ENCODE assay signal across 19 cellular contexts in the genomic region with DNA sequence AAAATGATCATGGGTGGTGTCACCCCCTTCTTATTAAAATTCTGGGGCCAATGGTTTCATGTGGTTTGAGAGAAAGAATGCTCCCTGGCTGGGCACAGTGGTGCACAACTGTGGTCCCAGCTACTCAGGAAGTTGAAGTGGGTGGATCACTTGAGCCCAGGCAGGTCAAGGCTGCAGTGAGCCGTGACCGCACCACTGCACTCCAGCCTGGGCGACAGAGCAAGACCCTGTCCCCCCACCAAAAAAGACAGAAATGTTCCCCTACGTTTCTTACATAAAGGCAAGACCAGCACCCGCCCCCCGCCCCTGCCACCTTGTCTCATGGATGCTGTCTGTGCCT. TPM values are rescaled to one million over a fixed set of nuclear protein-coding genes. Genes with fewer than 3 reads are reported as not detected.
DNase-seq lines count a peak whose midpoint lies in the region; ATAC-seq and TF ChIP-seq lines count a peak whose summit lies in the region.
"Had no signal": no experiment of that assay in that cellular context is flagged by ENCODE, and none has a peak within 500 bp of the region (broad histone marks: within the 10 kb centered on the region; RNA-seq: fewer than 3 reads in every experiment).

No MANE protein-coding gene starts in this region.

- H3K4me3 ChIP-seq in sigmoid colon: no peak overlapping the region
- H3K4me3 ChIP-seq: gastrocnemius medialis, lung, tibial artery had no signal

- H3K4me1 ChIP-seq in sigmoid colon: no peaks in the 10 kb centered on the region
- H3K4me1 ChIP-seq: gastrocnemius medialis, tibial artery had no signal

- CTCF ChIA-PET in WTC11 (lab: Charles Lee): interaction anchor here (1.0 kb wide), 1 partner anchor 45 kb away, joined by 3 read pairs; no protein-coding TSS in a partner anchor
- CTCF ChIA-PET in activated CD4-positive, alpha-beta T cell treated with anti-CD3 and anti-CD28 coated beads for 36 hours (lab: Charles Lee): no interaction called here

- H3K36me3 Mint-ChIP-seq in WTC11: no peaks in the 10 kb centered on the region
- peaks cover 0 to 2% of the 10 kb centered on the region in 2 donors for H3K36me3 Mint-ChIP-seq in stimulated activated naive B cell treated with anti-CD40 and anti-IgM and Interleukin-4, amounts not matched to agents 10 μg/mL and 1 μg/mL and 100 μg/mL, for 72 hours
- no peaks in the 10 kb centered on the region for H3K36me3 Mint-ChIP-seq in activated CD4-positive, alpha-beta T cell treated with anti-CD3 and anti-CD28 coated beads for 36 hours (ENCODE audit: low read depth)
- H3K36me3 Mint-ChIP-seq: CD4-positive, alpha-beta memory T cell had no signal

- TF ChIP-seq POLR2A in sigmoid colon (IDR thresholded peaks at IDR 0.05): no peak

- peaks cover 8% of the 10 kb centered on the region for H3K4me1 Mint-ChIP-seq in WTC11
- H3K4me1 Mint-ChIP-seq in stimulated activated naive B cell treated with anti-CD40 and anti-IgM and Interleukin-4, amounts not matched to agents 10 μg/mL and 1 μg/mL and 100 μg/mL, for 72 hours: peaks cover 18 to 31% of the 10 kb centered on the region in 2 donors
- peaks cover 4% of the 10 kb centered on the region for H3K4me1 Mint-ChIP-seq in activated CD4-positive, alpha-beta T cell treated with anti-CD3 and anti-CD28 coated beads for 36 hours

- H3K36me3 ChIP-seq in sigmoid colon: no peaks in the 10 kb centered on the region
- H3K36me3 ChIP-seq: gastrocnemius medialis, tibial artery had no signal

- no peaks in the 10 kb centered on the region for H3K9me3 ChIP-seq in sigmoid colon
- H3K9me3 ChIP-seq: gastrocnemius medialis, tibial artery had no signal

- 80 to 89% methylated on average over 6 of the region's 6 CpGs for WGBS in sigmoid colon, 2 donors

- H3K27me3 Mint-ChIP-seq in WTC11 (ENCODE audit: low read depth): peaks cover 2% of the 10 kb centered on the region; the same call in 1 of the 2 replicates
- H3K27me3 Mint-ChIP-seq in stimulated activated naive B cell treated with anti-CD40 and anti-IgM and Interleukin-4, amounts not matched to agents 10 μg/mL and 1 μg/mL and 100 μg/mL, for 72 hours: peaks cover 6 to 22% of the 10 kb centered on the region in 2 donors
- no peaks in the 10 kb centered on the region for H3K27me3 Mint-ChIP-seq in activated CD4-positive, alpha-beta T cell treated with anti-CD3 and anti-CD28 coated beads for 36 hours
- H3K27me3 Mint-ChIP-seq: CD4-positive, alpha-beta memory T cell had no signal

- POLR2A ChIA-PET in WTC11 (lab: Charles Lee): interaction anchor here (1.2 kb wide), 1 partner anchor 53 kb away, joined by 4 read pairs; a partner anchor contains a TSS
- POLR2A ChIA-PET in activated CD4-positive, alpha-beta T cell treated with anti-CD3 and anti-CD28 coated beads for 36 hours (lab: Charles Lee): no interaction called here

- H3K27ac Mint-ChIP-seq in WTC11: no peak overlapping the region
- no peak overlapping the region for H3K27ac Mint-ChIP-seq in stimulated activated naive B cell treated with anti-CD40 and anti-IgM and Interleukin-4, amounts not matched to agents 10 μg/mL and 1 μg/mL and 100 μg/mL, for 72 hours
- H3K27ac Mint-ChIP-seq in activated CD4-positive, alpha-beta T cell treated with anti-CD3 and anti-CD28 coated beads for 36 hours: no peak overlapping the region
- H3K27ac Mint-ChIP-seq: T-helper 17 cell had no signal

- no peak overlapping the region for H3K27ac ChIP-seq in sigmoid colon
- H3K27ac ChIP-seq: gastrocnemius medialis, tibial artery had no signal

- H3K9me3 Mint-ChIP-seq in WTC11: no peaks in the 10 kb centered on the region
- H3K9me3 Mint-ChIP-seq in stimulated activated naive B cell treated with anti-CD40 and anti-IgM and Interleukin-4, amounts not matched to agents 10 μg/mL and 1 μg/mL and 100 μg/mL, for 72 hours: no peaks in the 10 kb centered on the region
- no peaks in the 10 kb centered on the region for H3K9me3 Mint-ChIP-seq in activated CD4-positive, alpha-beta T cell treated with anti-CD3 and anti-CD28 coated beads for 36 hours (ENCODE audit: low read depth)
- H3K9me3 Mint-ChIP-seq: CD4-positive, alpha-beta memory T cell had no signal

- peak; percentile 60 for ATAC-seq in GM18517 (IDR thresholded peaks at IDR 0.05; ENCODE audit: unreplicated experiment)
- peak; percentile 52 for ATAC-seq in HG02852 (IDR thresholded peaks at IDR 0.05; ENCODE audit: unreplicated experiment)
- ATAC-seq in WTC11: no peak; the same call in 1 of the 2 replicates
- ATAC-seq in stimulated activated naive B cell treated with anti-CD40 and anti-IgM and Interleukin-4, amounts not matched to agents 10 μg/mL and 1 μg/mL and 100 μg/mL, for 72 hours (replicated peaks): peak; percentile 31 to 47
- no peak for ATAC-seq in HG02571 (IDR thresholded peaks at IDR 0.05; ENCODE audit: unreplicated experiment)
- no peak for ATAC-seq in activated CD4-positive, alpha-beta T cell treated with anti-CD3 and anti-CD28 coated beads for 36 hours
- ATAC-seq: activated CD4-positive, CD25-positive, alpha-beta regulatory T cell treated with anti-CD3 and anti-CD28 coated beads, Interleukin-2, amount 50 U/mL, for 24 hours; gastrocnemius medialis; T-helper 17 cell had no signal

- no peaks in the 10 kb centered on the region for H3K27me3 ChIP-seq in sigmoid colon
- H3K27me3 ChIP-seq: gastrocnemius medialis, tibial artery had no signal

- no peak for TF ChIP-seq EP300 in sigmoid colon (IDR thresholded peaks at IDR 0.05)

- DNase-seq in WTC11 (ENCODE audit: low spot score): no peak
- DNase-seq in stimulated activated naive B cell treated with anti-CD40 and anti-IgM and Interleukin-4, amounts not matched to agents 10 μg/mL and 1 μg/mL and 100 μg/mL, for 72 hours: no peak
- no peak for DNase-seq in activated CD4-positive, alpha-beta T cell treated with anti-CD3 and anti-CD28 coated beads for 36 hours
- no peak for DNase-seq in sigmoid colon
- DNase-seq in T-helper 9 cell: no peak
- DNase-seq: activated naive CD4-positive, alpha-beta T cell; CD4-positive, alpha-beta memory T cell; GOT3; Kasumi-1; NCI-H1436; Right ventricle myocardium superior; T-helper 17 cell; tibial artery had no signal

- TF ChIP-seq CTCF in WTC11 (IDR thresholded peaks at IDR 0.05): no peak
- TF ChIP-seq CTCF in sigmoid colon (IDR thresholded peaks at IDR 0.05): no peak

- H3K4me3 Mint-ChIP-seq in WTC11: no peak overlapping the region
- no peak overlapping the region for H3K4me3 Mint-ChIP-seq in stimulated activated naive B cell treated with anti-CD40 and anti-IgM and Interleukin-4, amounts not matched to agents 10 μg/mL and 1 μg/mL and 100 μg/mL, for 72 hours
- H3K4me3 Mint-ChIP-seq in activated CD4-positive, alpha-beta T cell treated with anti-CD3 and anti-CD28 coated beads for 36 hours: no peak overlapping the region
- H3K4me3 Mint-ChIP-seq: CD4-positive, alpha-beta memory T cell; T-helper 17 cell had no signal

- intact Hi-C loops in activated CD4-positive, alpha-beta T cell treated with anti-CD3 and anti-CD28 coated beads for 36 hours (cut with DNase I, micrococcal nuclease): no loop called here
- intact Hi-C loops in sigmoid colon (cut with DNase I): no loop called here

TF ChIP-seq in WTC11, 78 proteins besides CTCF, POLR2A, EP300 and RAD21:
- no peak for TF ChIP-seq NFATC4 (CRISPR knock-in tag; IDR thresholded peaks at IDR 0.05)
- TF ChIP-seq ZNF121 (CRISPR knock-in tag; IDR thresholded peaks at IDR 0.05): peak; percentile 90
- TF ChIP-seq TEAD4 (CRISPR knock-in tag; IDR thresholded peaks at IDR 0.05): no peak

RNA-seq across cellular contexts. Expression of a gene that starts 53.0 kb away (rescaled TPM):
- 38.6 to 55.0 TPM (median 47.0 TPM) in 3 replicates for total RNA-seq in WTC11 (2021)
- 100 to 1,000 TPM; 171 to 213 TPM for total RNA-seq in activated CD4-positive, alpha-beta T cell treated with anti-CD3 and anti-CD28 coated beads for 36 hours
- total RNA-seq in sigmoid colon: 100 to 1,000 TPM; 376 to 615 (median 527) TPM
- polyA plus RNA-seq in sigmoid colon: 100 to 1,000 TPM; 154 to 306 (median 224) TPM

Comparison
In these comparisons a context has a peak if more than half of its experiments do, and no peak if none do; other contexts are left out.
1. ATAC-seq: peak in GM18517 (single experiment), HG02852 (single experiment) and stimulated activated naive B cell treated with anti-CD40 and anti-IgM and Interleukin-4, amounts not matched to agents 10 μg/mL and 1 μg/mL and 100 μg/mL, for 72 hours (2 of 2); none in WTC11 (single experiment), HG02571 (single experiment) and activated CD4-positive, alpha-beta T cell treated with anti-CD3 and anti-CD28 coated beads for 36 hours (single experiment).